In the genomic region with DNA sequence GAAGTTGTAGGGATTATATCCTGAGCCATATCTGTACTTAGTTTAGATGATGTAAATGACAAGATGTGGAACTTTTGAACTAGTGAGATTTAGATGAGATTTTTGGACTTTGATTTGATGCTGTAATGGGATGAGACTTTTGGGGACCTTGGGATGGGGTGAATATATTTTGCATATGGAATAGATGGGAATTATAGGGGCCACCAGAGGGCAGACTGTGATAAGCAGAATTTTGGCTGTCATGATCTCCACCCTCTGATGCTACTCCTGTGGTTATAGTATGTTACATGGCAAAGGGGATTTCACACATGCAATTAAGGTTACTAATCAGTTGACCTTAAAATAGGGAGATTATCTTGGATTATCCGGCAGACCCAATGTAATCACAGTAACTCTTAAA, we compare ENCODE assay signal across 14 cellular contexts.
A peak's percentile ranks its signal among the peaks of the same experiment; 100 is the strongest.
DNase-seq lines count a peak whose midpoint lies in the region; ATAC-seq and TF ChIP-seq lines count a peak whose summit lies in the region.
"Had no signal": no experiment of that assay in that cellular context is flagged by ENCODE, and none has a peak within 500 bp of the region (broad histone marks: within the 10 kb centered on the region; RNA-seq: fewer than 3 reads in every experiment).

No MANE protein-coding gene starts in this region.

- TF ChIP-seq CTCF in 22Rv1 (IDR thresholded peaks at IDR 0.05) (peak; percentile 15; the same call in 1 of the 2 replicates), GM12872 (IDR thresholded peaks at IDR 0.05; ENCODE audit: insufficient read depth, low read depth, low read length) (peak; percentile 11; the same call in 1 of the 3 replicates), brain microvascular endothelial cell (IDR thresholded peaks at IDR 0.05; ENCODE audit: low read depth, low read length, missing control alignments) (peak; percentile 30)

- ATAC-seq in HG03159 (IDR thresholded peaks at IDR 0.05; ENCODE audit: unreplicated experiment): no peak
- ATAC-seq: activated T-cell treated with anti-CD3 and anti-CD28 coated beads, Interleukin-2, amount 50 U/mL, for 4 hours; right cardiac atrium had no signal

- in situ Hi-C loops in brain microvascular endothelial cell (cut with HindIII; ENCODE audit: low pct_ligation_motif_present, low sequenced_read_pairs): no loop called here

- H3K4me3 ChIP-seq in brain microvascular endothelial cell (ENCODE audit: low read depth, low read length): no peak overlapping the region

- H3K27ac ChIP-seq in 22Rv1 (no peak overlapping the region), brain microvascular endothelial cell (no peak overlapping the region)

- H3K27me3 ChIP-seq in brain microvascular endothelial cell (replicated peaks): no peaks in the 10 kb centered on the region

- H3K36me3 ChIP-seq in brain microvascular endothelial cell (replicated peaks): no peaks in the 10 kb centered on the region

- DNase-seq in NCI-H2171 (lab: John Stamatoyannopoulos, UW) (peak; percentile 0), brain microvascular endothelial cell (no peak), NCI-H510A treated with DMSO at 0.1 percent for 48 hours (lab: John Stamatoyannopoulos, UW) (no peak), NCI-H1694 treated with DMSO at 0.1 percent for 48 hours (lab: John Stamatoyannopoulos, UW) (no peak), T-helper 9 cell (no peak)
- DNase-seq: activated T-cell treated with anti-CD3 and anti-CD28 coated beads, Interleukin-2, amount 50 U/mL, for 4 hours; erythroblast; right cardiac atrium; stimulated activated CD4-positive, alpha-beta T cell treated with anti-CD3 and anti-CD28 coated beads, Interleukin-2, amount 100 ng/mL, for 24 hours; T-helper 2 cell; trophoblast cell had no signal
